ENCODE assay signal across 8 cellular contexts in the genomic region with DNA sequence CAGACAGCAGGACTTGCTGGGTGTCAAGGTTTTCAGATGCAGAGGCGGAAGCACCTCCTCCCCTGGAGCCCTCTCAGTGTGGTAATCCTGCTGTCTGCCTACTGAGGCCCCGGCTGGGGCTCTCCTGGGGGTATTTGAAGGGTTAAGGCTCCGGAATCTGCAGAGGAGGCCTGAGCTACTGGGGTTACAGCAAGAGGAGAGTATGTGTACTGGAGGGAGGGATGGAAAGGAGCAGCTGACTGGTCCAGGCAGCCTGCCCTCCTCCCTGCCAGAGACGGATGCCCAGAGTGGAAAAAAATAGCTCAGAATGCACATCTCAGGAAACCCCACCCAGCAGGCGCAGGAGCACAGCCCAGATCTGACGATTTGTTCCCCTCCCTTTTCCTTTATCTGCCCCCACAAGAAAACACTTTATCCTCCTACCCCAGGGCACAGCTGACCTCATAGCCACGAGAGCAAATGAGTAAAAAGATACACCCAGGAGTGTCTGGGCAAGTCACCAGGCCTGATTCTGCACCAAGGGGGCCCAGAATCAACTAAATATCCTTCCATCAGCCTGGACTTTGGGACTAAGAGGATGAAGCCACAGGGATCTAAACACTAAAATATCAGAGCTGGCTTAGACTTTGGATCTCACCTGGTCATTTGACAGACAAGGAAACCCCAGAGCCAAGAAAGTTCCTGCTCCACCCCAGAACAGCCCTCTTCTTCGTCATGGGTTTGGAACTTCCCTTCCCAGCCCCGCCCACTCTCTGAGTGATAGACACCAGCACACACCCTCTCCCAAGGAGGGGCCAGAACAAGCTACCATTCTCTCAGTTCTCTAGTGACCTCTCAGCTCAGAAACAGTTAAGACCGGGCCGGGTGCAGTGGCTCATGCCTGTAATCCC. TPM values are rescaled to one million over a fixed set of nuclear protein-coding genes. Genes with fewer than 3 reads are reported as not detected.
DNase-seq lines count a peak whose midpoint lies in the region; ATAC-seq and TF ChIP-seq lines count a peak whose summit lies in the region.

No MANE protein-coding gene starts in this region.

- no peaks in the 10 kb centered on the region for H3K9me3 ChIP-seq in gastrocnemius medialis

- peak overlapping the region; percentile 46 for H3K4me3 ChIP-seq in astrocyte of the spinal cord (ENCODE audit: low read depth, low read length)
- H3K4me3 ChIP-seq in gastrocnemius medialis: peak overlapping the region; percentile 59 to 70 (median 61)

- in situ Hi-C loops in astrocyte of the spinal cord (cut with HindIII; ENCODE audit: low sequenced_read_pairs): no loop called here
- in situ Hi-C loops in gastrocnemius medialis (cut with MboI; ENCODE audit: low sequenced_read_pairs in 4 of 4): loop anchor here in 3 of 4 donors (25.0 kb wide), 1 partner anchor 375 kb away; a partner anchor contains a TSS

- no peaks in the 10 kb centered on the region for H3K27me3 ChIP-seq in gastrocnemius medialis

- DNase-seq in D341Med (ENCODE audit: low spot score): peak; percentile 55
- DNase-seq in HuH-7 (ENCODE audit: low spot score): peak; percentile 88
- DNase-seq in T-helper 9 cell: peak; percentile 78
- DNase-seq in astrocyte of the spinal cord (ENCODE audit: low read depth, low spot score): peak; percentile 95
- peak; percentile 29 to 93 (median 72) for DNase-seq in hypothalamus (lab: John Stamatoyannopoulos, UW)
- DNase-seq in gastrocnemius medialis: peak; percentile 92 to 96
- DNase-seq in NCI-H1417 (lab: John Stamatoyannopoulos, UW): no peak

- peaks cover 0 to under 1% of the 10 kb centered on the region in 2 donors for H3K36me3 ChIP-seq in gastrocnemius medialis

- intact Hi-C loops in gastrocnemius medialis (cut with DNase I; ENCODE audit: low total_unique reads): loop anchor here (10.0 kb wide), 4 partner anchors 382 to 1602 kb away; a partner anchor contains a TSS

- no peak for TF ChIP-seq CTCF in astrocyte of the spinal cord (IDR thresholded peaks at IDR 0.05; ENCODE audit: low read depth, low read length)
- TF ChIP-seq CTCF in gastrocnemius medialis (IDR thresholded peaks at IDR 0.05 in 4 of 5, conservative IDR thresholded peaks at IDR 0.05 in 1 of 5): no peak

- H3K4me1 ChIP-seq in gastrocnemius medialis: peaks cover 92 to 97% of the 10 kb centered on the region in 2 donors

- TF ChIP-seq POLR2A in gastrocnemius medialis (IDR thresholded peaks at IDR 0.05): peak; percentile 66 to 69

- peak overlapping the region; percentile 93 to 100 (median 98) for H3K27ac ChIP-seq in gastrocnemius medialis

- ATAC-seq in GM21528 (IDR thresholded peaks at IDR 0.05; ENCODE audit: low FRiP score, unreplicated experiment) (peak; percentile 69), gastrocnemius medialis (peak; percentile 66 to 70)

RNA-seq across cellular contexts. Expression of a gene that starts 5.5 kb away (rescaled TPM):
- total RNA-seq in gastrocnemius medialis: 100 to 1,000 TPM; 142 to 296 (median 215) TPM

RNA-seq across cellular contexts. Expression of a gene that starts 16.5 kb away (rescaled TPM):
- total RNA-seq in gastrocnemius medialis: 10 to 100 TPM; 20.1 to 35.8 (median 31.9) TPM

RNA-seq across cellular contexts. Expression of a gene that starts 16.9 kb away (rescaled TPM):
- total RNA-seq in gastrocnemius medialis: 100 to 1,000 TPM in 1 of 4 donors, 10 to 100 TPM in 3; 87.1 to 134 (median 96.0) TPM

RNA-seq across cellular contexts. Expression of a gene that starts 26.0 kb away (rescaled TPM):
- total RNA-seq in gastrocnemius medialis: under 1 TPM in 1 of 4 donors, not detected in 3; 0.93 TPM

Comparison
In these comparisons a context has a peak if more than half of its experiments do, and no peak if none do; other contexts are left out.
1. DNase-seq: peak in D341Med (single experiment), HuH-7 (single experiment), T-helper 9 cell (single experiment), astrocyte of the spinal cord (single experiment), hypothalamus (51 of 51) and gastrocnemius medialis (2 of 2); none in NCI-H1417 (0 of 3).